Comparison of ENCODE assay signal across 8 cellular contexts in the genomic region with DNA sequence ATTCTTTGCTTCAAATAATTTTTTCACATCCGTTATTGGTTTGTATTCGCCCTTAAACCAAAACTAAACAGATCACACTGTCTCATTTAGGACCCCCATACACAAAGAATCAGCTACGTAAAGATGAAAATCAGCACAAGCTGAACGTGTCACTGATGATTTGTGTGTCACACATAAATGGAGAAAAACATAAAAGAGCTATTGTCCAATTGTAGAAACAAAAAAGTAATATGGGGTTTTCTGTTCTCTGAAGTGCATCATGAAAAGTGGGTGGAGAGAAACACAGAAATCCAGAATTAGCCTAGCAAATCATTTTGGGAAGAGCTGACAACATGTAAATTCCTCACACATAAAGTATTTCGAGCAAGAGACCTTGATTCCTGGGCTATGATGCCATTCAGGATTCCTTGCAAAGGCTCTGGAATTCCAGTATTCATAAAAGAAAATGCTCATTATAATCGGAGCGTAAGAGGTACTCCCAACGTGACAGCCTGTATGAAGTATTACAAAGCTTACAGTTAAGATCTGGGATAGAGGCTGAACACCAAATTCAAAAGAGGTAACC. TPM values are rescaled to one million over a fixed set of nuclear protein-coding genes. Genes with fewer than 3 reads are reported as not detected.
DNase-seq lines count a peak whose midpoint lies in the region; ATAC-seq and TF ChIP-seq lines count a peak whose summit lies in the region.

No MANE protein-coding gene starts in this region.

- intact Hi-C loops in esophagus muscularis mucosa (cut with DNase I), result no loop called here

- no peaks in the 10 kb centered on the region; the same call in 1 of the 2 replicates for H3K4me1 ChIP-seq in SJCRH30
- H3K4me1 ChIP-seq in esophagus muscularis mucosa, result peaks cover 52 to 75% (median 66%) of the 10 kb centered on the region in 4 donors

- H3K27ac ChIP-seq in SJCRH30 (no peak overlapping the region), esophagus muscularis mucosa (replicated peaks in 1 of 4) (peak overlapping the region; percentile 93 to 99 (median 99))

- DNase-seq in EH (ENCODE audit: low read depth) (peak; percentile 89), SJCRH30 (no peak), esophagus muscularis mucosa (ENCODE audit: extremely low spot score) (no peak), pons (ENCODE audit: low spot score) (peak; percentile 57), T-helper 9 cell (no peak), nucleus accumbens (lab: John Stamatoyannopoulos, UW) (no peak)

- ATAC-seq in HG03354 (IDR thresholded peaks at IDR 0.05; ENCODE audit: poor library complexity, severe bottlenecking, unreplicated experiment) (no peak), HG03025 (IDR thresholded peaks at IDR 0.05; ENCODE audit: low FRiP score, unreplicated experiment) (no peak)

- no peaks in the 10 kb centered on the region for H3K27me3 ChIP-seq in SJCRH30
- no peaks in the 10 kb centered on the region for H3K27me3 ChIP-seq in esophagus muscularis mucosa

- TF ChIP-seq POLR2A in esophagus muscularis mucosa (IDR thresholded peaks at IDR 0.05; ENCODE audit: low read depth), result no peak

- no peak for TF ChIP-seq EP300 in esophagus muscularis mucosa (IDR thresholded peaks at IDR 0.05)

- H3K4me3 ChIP-seq in SJCRH30, result peak overlapping the region; percentile 97
- peak overlapping the region; percentile 60 to 96 (median 76) for H3K4me3 ChIP-seq in esophagus muscularis mucosa

- H3K9me3 ChIP-seq in SJCRH30 (replicated peaks) (no peaks in the 10 kb centered on the region), esophagus muscularis mucosa (no peaks in the 10 kb centered on the region)

- H3K36me3 ChIP-seq in SJCRH30 (peaks cover 9% of the 10 kb centered on the region), esophagus muscularis mucosa (peaks cover 0 to 29% (median 21%) of the 10 kb centered on the region in 4 donors)

- TF ChIP-seq CTCF in esophagus muscularis mucosa (IDR thresholded peaks at IDR 0.05), result no peak

- 33% methylated on average over 8 of the region's 8 CpGs for WGBS in esophagus muscularis mucosa

RNA-seq across cellular contexts. Expression of a gene that starts 1.1 kb away (rescaled TPM):
- 5.6 and 7.8 TPM in 2 replicates for total RNA-seq in SJCRH30 (2014; rRNA removed; shearing (Covaris generic))
- 10 to 100 TPM; 18.3 to 37.4 (median 27.8) TPM for total RNA-seq in esophagus muscularis mucosa

RNA-seq across cellular contexts. Expression of a gene that starts 1.6 kb away (rescaled TPM):
- total RNA-seq in SJCRH30 (2014; rRNA removed; shearing (Covaris generic)), result 13.4 and 15.3 TPM in 2 replicates
- total RNA-seq in esophagus muscularis mucosa, result 10 to 100 TPM; 38.9 to 69.2 (median 46.4) TPM

Comparison
In these comparisons a context has a peak if more than half of its experiments do, and no peak if none do; other contexts are left out.
1. DNase-seq: peak in EH (single experiment) and pons (single experiment); none in SJCRH30 (0 of 2), esophagus muscularis mucosa (single experiment), T-helper 9 cell (single experiment) and nucleus accumbens (0 of 56).